ENCODE assay signal across 1 cellular context in the genomic region with DNA sequence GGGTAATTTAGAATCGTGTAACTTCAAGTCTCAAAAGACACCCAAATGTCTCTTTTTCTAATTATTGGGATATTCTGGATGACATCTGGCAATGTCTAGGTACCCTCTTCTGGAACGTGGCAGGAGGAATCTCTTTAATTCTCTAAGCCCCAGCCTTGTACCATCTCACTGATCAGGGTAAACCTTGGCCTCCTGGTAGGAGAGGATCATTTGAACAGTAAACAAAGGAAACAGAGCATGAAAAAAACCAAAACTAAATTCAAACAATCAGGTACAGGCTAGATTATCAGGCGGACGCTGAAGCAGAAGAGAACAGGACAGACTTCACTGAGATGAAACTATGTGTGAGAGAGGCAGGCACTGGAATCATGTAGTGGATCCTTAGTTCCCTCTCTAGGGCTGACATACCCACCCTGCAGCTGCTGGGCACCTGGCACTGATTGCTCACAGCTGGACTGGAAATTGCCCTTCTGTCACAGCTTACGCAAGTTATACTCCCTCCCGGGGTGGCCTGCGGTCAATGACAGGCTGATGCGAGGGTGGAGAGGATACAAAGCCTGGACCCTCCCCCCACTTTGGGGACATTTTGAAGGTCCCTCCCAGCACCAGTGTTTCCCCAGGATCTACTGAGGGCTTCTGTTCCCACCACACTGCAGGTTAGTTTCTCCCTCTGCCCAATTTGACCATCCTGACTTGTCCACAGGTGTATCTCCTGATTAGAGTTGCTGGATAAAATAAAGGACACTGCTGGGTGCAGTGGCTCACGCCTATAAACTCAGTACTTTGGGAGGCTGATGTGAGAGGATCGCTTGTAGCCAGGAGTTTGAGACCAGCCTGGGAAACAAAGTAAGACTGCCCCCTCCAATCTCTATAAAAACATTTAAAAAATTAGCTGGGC.
TF ChIP-seq lines count a peak whose summit lies in the region.

No MANE protein-coding gene starts in this region.

TF ChIP-seq in liver, 16 proteins besides CTCF, POLR2A, EP300 and RAD21 (continued from another document):
- peak; percentile 84 to 89 for TF ChIP-seq HNF4A (conservative IDR thresholded peaks at IDR 0.05)
- no peak for TF ChIP-seq GABPA (IDR thresholded peaks at IDR 0.05 in 1 of 2, conservative IDR thresholded peaks at IDR 0.05 in 1 of 2)
- peak; percentile 47 for TF ChIP-seq HNF4G (IDR thresholded peaks at IDR 0.05)
- TF ChIP-seq, protein P1, sequence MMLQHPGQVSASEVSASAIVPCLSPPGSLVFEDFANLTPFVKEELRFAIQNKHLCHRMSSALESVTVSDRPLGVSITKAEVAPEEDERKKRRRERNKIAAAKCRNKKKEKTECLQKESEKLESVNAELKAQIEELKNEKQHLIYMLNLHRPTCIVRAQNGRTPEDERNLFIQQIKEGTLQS (IDR thresholded peaks at IDR 0.05): no peak
- no peak for TF ChIP-seq FOXA1 (IDR thresholded peaks at IDR 0.05)
- no peak for TF ChIP-seq EGR1 (IDR thresholded peaks at IDR 0.05; ENCODE audit: low read depth in 2 of 2)
- TF ChIP-seq YY1 (IDR thresholded peaks at IDR 0.05): peak; percentile 53
